1 cellular context compared by ENCODE assay signal in the genomic region with DNA sequence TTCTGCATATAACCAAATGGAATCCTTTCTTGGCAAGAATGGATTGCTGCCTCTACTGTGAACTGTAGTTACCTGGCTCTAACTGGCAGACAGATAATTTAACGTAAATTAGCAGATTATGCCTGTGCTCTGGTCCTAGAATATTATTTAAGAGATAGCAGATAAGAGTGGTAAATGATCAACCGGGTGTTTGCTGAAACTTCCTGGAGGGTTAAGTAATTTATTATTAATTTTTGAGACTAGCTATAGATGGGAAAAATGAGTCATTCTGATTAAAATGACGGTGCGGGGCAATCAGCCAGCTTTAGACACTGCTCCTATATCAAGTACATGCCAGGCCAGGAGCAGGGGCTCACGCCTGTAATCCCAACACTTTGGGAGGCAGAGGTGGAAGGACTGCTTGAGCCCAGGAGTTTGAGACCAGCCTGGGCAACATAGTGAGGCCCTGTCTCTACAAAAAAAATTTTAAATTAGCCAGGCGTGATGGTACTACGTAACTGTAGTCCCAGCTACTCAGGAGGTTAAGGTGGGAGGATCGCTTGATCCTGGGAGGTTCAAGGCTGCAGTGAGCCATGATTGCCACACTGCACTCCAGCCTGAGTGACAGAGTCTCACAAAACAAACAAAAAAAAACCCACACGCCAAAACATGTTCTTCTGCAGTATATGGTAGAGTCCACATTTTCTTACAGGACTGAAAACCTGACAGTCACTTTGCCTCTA.
TF ChIP-seq lines count a peak whose summit lies in the region.

No MANE protein-coding gene starts in this region.

TF ChIP-seq in HepG2, 621 proteins besides CTCF, POLR2A, EP300 and RAD21 (continued from another document and continues in another):
- TF ChIP-seq, protein P1, sequence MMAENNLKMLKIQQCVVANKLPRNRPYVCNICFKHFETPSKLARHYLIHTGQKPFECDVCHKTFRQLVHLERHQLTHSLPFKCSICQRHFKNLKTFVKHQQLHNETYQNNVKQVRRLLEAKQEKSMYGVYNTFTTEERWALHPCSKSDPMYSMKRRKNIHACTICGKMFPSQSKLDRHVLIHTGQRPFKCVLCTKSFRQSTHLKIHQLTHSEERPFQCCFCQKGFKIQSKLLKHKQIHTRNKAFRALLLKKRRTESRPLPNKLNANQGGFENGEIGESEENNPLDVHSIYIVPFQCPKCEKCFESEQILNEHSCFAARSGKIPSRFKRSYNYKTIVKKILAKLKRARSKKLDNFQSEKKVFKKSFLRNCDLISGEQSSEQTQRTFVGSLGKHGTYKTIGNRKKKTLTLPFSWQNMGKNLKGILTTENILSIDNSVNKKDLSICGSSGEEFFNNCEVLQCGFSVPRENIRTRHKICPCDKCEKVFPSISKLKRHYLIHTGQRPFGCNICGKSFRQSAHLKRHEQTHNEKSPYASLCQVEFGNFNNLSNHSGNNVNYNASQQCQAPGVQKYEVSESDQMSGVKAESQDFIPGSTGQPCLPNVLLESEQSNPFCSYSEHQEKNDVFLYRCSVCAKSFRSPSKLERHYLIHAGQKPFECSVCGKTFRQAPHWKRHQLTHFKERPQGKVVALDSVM (CRISPR knock-in tag; IDR thresholded peaks at IDR 0.05): peak; percentile 99
- TF ChIP-seq, protein P2, sequence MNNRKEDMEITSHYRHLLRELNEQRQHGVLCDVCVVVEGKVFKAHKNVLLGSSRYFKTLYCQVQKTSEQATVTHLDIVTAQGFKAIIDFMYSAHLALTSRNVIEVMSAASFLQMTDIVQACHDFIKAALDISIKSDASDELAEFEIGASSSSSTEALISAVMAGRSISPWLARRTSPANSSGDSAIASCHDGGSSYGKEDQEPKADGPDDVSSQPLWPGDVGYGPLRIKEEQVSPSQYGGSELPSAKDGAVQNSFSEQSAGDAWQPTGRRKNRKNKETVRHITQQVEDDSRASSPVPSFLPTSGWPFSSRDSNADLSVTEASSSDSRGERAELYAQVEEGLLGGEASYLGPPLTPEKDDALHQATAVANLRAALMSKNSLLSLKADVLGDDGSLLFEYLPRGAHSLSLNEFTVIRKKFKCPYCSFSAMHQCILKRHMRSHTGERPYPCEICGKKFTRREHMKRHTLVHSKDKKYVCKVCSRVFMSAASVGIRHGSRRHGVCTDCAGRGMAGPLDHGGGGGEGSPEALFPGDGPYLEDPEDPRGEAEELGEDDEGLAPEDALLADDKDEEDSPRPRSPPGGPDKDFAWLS (CRISPR knock-in tag; IDR thresholded peaks at IDR 0.05; ENCODE audit: borderline replicate concordance): no peak
- TF ChIP-seq ISX (CRISPR knock-in tag; conservative IDR thresholded peaks at IDR 0.05) (no peak), ZNF883 (CRISPR knock-in tag; IDR thresholded peaks at IDR 0.05; ENCODE audit: not compliant biosample characterization) (peak; percentile 63), ZNF205 (CRISPR knock-in tag; IDR thresholded peaks at IDR 0.05) (peak; percentile 69; the same call in 1 of the 2 replicates), ZBTB20 (CRISPR knock-in tag; IDR thresholded peaks at IDR 0.05; ENCODE audit: borderline replicate concordance, low read depth) (peak; percentile 94), AKAP8 (CRISPR knock-in tag; IDR thresholded peaks at IDR 0.05) (no peak; the same call in 1 of the 2 replicates), ZKSCAN1 (IDR thresholded peaks at IDR 0.05; ENCODE audit: low read length) (no peak), NFE2 (CRISPR knock-in tag; IDR thresholded peaks at IDR 0.05) (no peak), SNAPC2 (CRISPR knock-in tag; IDR thresholded peaks at IDR 0.05) (no peak), ZNF510 (CRISPR knock-in tag; IDR thresholded peaks at IDR 0.05; ENCODE audit: low read depth) (no peak), MTA3 (CRISPR knock-in tag; IDR thresholded peaks at IDR 0.05) (no peak), NFYB (CRISPR knock-in tag; IDR thresholded peaks at IDR 0.05) (no peak), KMT2A (CRISPR knock-in tag; IDR thresholded peaks at IDR 0.05) (peak; percentile 92), KDM6A (CRISPR knock-in tag; IDR thresholded peaks at IDR 0.05; ENCODE audit: low read depth) (0 out of 2 replicates have a peak, but pooled peaks have one; percentile 51), FOSL1 (CRISPR knock-in tag; IDR thresholded peaks at IDR 0.05; ENCODE audit: borderline replicate concordance) (peak; percentile 47; the same call in 1 of the 2 replicates), PHF5A (CRISPR knock-in tag; IDR thresholded peaks at IDR 0.05; ENCODE audit: low read depth, unreplicated experiment) (peak; percentile 80), CHD4 (IDR thresholded peaks at IDR 0.05; ENCODE audit: borderline replicate concordance, low read length) (peak; percentile 76), SRSF9 (IDR thresholded peaks at IDR 0.05; ENCODE audit: borderline replicate concordance, insufficient read depth, low read depth, low read length, poor library complexity, severe bottlenecking) (no peak), ZNF598 (CRISPR knock-in tag; IDR thresholded peaks at IDR 0.05; ENCODE audit: borderline replicate concordance) (peak; percentile 31; the same call in 1 of the 2 replicates)
- TF ChIP-seq, protein P3, sequence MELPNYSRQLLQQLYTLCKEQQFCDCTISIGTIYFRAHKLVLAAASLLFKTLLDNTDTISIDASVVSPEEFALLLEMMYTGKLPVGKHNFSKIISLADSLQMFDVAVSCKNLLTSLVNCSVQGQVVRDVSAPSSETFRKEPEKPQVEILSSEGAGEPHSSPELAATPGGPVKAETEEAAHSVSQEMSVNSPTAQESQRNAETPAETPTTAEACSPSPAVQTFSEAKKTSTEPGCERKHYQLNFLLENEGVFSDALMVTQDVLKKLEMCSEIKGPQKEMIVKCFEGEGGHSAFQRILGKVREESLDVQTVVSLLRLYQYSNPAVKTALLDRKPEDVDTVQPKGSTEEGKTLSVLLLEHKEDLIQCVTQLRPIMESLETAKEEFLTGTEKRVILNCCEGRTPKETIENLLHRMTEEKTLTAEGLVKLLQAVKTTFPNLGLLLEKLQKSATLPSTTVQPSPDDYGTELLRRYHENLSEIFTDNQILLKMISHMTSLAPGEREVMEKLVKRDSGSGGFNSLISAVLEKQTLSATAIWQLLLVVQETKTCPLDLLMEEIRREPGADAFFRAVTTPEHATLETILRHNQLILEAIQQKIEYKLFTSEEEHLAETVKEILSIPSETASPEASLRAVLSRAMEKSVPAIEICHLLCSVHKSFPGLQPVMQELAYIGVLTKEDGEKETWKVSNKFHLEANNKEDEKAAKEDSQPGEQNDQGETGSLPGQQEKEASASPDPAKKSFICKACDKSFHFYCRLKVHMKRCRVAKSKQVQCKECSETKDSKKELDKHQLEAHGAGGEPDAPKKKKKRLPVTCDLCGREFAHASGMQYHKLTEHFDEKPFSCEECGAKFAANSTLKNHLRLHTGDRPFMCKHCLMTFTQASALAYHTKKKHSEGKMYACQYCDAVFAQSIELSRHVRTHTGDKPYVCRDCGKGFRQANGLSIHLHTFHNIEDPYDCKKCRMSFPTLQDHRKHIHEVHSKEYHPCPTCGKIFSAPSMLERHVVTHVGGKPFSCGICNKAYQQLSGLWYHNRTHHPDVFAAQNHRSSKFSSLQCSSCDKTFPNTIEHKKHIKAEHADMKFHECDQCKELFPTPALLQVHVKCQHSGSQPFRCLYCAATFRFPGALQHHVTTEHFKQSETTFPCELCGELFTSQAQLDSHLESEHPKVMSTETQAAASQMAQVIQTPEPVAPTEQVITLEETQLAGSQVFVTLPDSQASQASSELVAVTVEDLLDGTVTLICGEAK (IDR thresholded peaks at IDR 0.05): no peak
- TF ChIP-seq, protein P3 (CRISPR knock-in tag; IDR thresholded peaks at IDR 0.05): 0 out of 2 replicates have a peak, but pooled peaks have one; percentile 61
- TF ChIP-seq, protein P4, sequence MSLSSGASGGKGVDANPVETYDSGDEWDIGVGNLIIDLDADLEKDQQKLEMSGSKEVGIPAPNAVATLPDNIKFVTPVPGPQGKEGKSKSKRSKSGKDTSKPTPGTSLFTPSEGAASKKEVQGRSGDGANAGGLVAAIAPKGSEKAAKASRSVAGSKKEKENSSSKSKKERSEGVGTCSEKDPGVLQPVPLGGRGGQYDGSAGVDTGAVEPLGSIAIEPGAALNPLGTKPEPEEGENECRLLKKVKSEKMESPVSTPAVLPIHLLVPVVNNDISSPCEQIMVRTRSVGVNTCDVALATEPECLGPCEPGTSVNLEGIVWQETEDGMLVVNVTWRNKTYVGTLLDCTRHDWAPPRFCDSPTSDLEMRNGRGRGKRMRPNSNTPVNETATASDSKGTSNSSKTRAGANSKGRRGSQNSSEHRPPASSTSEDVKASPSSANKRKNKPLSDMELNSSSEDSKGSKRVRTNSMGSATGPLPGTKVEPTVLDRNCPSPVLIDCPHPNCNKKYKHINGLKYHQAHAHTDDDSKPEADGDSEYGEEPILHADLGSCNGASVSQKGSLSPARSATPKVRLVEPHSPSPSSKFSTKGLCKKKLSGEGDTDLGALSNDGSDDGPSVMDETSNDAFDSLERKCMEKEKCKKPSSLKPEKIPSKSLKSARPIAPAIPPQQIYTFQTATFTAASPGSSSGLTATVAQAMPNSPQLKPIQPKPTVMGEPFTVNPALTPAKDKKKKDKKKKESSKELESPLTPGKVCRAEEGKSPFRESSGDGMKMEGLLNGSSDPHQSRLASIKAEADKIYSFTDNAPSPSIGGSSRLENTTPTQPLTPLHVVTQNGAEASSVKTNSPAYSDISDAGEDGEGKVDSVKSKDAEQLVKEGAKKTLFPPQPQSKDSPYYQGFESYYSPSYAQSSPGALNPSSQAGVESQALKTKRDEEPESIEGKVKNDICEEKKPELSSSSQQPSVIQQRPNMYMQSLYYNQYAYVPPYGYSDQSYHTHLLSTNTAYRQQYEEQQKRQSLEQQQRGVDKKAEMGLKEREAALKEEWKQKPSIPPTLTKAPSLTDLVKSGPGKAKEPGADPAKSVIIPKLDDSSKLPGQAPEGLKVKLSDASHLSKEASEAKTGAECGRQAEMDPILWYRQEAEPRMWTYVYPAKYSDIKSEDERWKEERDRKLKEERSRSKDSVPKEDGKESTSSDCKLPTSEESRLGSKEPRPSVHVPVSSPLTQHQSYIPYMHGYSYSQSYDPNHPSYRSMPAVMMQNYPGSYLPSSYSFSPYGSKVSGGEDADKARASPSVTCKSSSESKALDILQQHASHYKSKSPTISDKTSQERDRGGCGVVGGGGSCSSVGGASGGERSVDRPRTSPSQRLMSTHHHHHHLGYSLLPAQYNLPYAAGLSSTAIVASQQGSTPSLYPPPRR (CRISPR knock-in tag; IDR thresholded peaks at IDR 0.05; ENCODE audit: borderline replicate concordance): peak; percentile 62; the same call in 1 of the 2 replicates
- TF ChIP-seq, protein P5, sequence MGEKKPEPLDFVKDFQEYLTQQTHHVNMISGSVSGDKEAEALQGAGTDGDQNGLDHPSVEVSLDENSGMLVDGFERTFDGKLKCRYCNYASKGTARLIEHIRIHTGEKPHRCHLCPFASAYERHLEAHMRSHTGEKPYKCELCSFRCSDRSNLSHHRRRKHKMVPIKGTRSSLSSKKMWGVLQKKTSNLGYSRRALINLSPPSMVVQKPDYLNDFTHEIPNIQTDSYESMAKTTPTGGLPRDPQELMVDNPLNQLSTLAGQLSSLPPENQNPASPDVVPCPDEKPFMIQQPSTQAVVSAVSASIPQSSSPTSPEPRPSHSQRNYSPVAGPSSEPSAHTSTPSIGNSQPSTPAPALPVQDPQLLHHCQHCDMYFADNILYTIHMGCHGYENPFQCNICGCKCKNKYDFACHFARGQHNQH (CRISPR knock-in tag; IDR thresholded peaks at IDR 0.05): peak; percentile 96
- TF ChIP-seq, protein P6, sequence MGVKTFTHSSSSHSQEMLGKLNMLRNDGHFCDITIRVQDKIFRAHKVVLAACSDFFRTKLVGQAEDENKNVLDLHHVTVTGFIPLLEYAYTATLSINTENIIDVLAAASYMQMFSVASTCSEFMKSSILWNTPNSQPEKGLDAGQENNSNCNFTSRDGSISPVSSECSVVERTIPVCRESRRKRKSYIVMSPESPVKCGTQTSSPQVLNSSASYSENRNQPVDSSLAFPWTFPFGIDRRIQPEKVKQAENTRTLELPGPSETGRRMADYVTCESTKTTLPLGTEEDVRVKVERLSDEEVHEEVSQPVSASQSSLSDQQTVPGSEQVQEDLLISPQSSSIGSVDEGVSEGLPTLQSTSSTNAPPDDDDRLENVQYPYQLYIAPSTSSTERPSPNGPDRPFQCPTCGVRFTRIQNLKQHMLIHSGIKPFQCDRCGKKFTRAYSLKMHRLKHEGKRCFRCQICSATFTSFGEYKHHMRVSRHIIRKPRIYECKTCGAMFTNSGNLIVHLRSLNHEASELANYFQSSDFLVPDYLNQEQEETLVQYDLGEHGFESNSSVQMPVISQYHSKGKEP (CRISPR knock-in tag; IDR thresholded peaks at IDR 0.05): peak; percentile 40; the same call in 1 of the 2 replicates
